Comparison of ENCODE assay signal across 13 cellular contexts in the genomic region with DNA sequence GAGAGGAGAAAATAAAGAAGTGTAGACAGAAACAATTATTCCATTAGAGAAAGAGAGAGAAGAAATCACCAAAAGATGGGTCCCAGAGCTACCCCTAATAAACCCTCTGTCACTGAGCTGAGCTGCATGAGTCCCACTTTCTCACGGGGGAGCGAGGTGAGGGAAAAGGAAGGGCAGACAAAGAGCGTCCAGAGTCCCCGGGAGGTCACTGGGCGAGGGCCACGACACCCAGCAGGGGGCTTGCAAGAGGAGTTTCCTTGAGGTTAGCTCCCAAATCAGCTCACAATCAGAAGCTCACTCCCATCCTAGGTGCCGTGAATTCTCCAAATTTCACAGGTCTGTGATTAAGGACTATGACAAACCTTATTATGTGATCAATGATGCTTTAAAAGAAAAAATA.
A peak's percentile ranks its signal among the peaks of the same experiment; 100 is the strongest.
DNase-seq lines count a peak whose midpoint lies in the region; ATAC-seq and TF ChIP-seq lines count a peak whose summit lies in the region.
"Had no signal": no experiment of that assay in that cellular context is flagged by ENCODE, and none has a peak within 500 bp of the region (broad histone marks: within the 10 kb centered on the region; RNA-seq: fewer than 3 reads in every experiment).

No MANE protein-coding gene starts in this region.

- no peak for ATAC-seq in gastroesophageal sphincter
- ATAC-seq in GM19397 (IDR thresholded peaks at IDR 0.05; ENCODE audit: unreplicated experiment), result no peak
- no peak for ATAC-seq in natural killer cell
- ATAC-seq in esophagus mucosa, result no peak

- peaks cover 0 to 2% of the 10 kb centered on the region in 2 donors for H3K27me3 Mint-ChIP-seq in natural killer cell (ENCODE audit: low read depth in 2 of 2)
- H3K27me3 Mint-ChIP-seq: IgD-negative memory B cell had no signal

- DNase-seq in Peyer's patch, result peak in 1 of 3 donors; percentile 40
- DNase-seq in natural killer cell, result no peak
- no peak for DNase-seq in Kasumi-1 (lab: John Stamatoyannopoulos, UW)
- DNase-seq: GOT3, kidney, NCI-H2029, trophoblast cell had no signal

- H3K4me1 Mint-ChIP-seq in natural killer cell, result peaks cover 31 to 37% of the 10 kb centered on the region in 2 donors

- H3K4me2 ChIP-seq in BLaER1 (peak overlapping the region; percentile 69), skeletal muscle satellite cell (ENCODE audit: low read length) (peak overlapping the region; percentile 80)

- H3K4me3 Mint-ChIP-seq in natural killer cell, result no peak overlapping the region

- no peaks in the 10 kb centered on the region for H3K36me3 Mint-ChIP-seq in natural killer cell

- H3K9ac ChIP-seq in BLaER1 (peak overlapping the region; percentile 45), skeletal muscle satellite cell (ENCODE audit: low read depth, low read length) (peak overlapping the region; percentile 83)

- H4K20me1 ChIP-seq in BLaER1, result peaks cover 18% of the 10 kb centered on the region

- H3K4me3 ChIP-seq in BLaER1 (no peak overlapping the region), Peyer's patch (no peak overlapping the region), gastroesophageal sphincter (no peak overlapping the region), skeletal muscle satellite cell (ENCODE audit: low read length) (no peak overlapping the region)

- 89% methylated on average over 6 of the region's 7 CpGs; no CpG with 5 or more reads in 1 of the 2 donors for WGBS in gastroesophageal sphincter (ENCODE audit: low coverage in 1 of 2), 2 donors

- no peak for TF ChIP-seq CTCF in Peyer's patch (IDR thresholded peaks at IDR 0.05)
- TF ChIP-seq CTCF in gastroesophageal sphincter (IDR thresholded peaks at IDR 0.05), result no peak
- TF ChIP-seq CTCF in natural killer cell (IDR thresholded peaks at IDR 0.05), result no peak

- intact Hi-C loops in natural killer cell (cut with micrococcal nuclease), result no loop called here

- H3K27ac Mint-ChIP-seq in natural killer cell, result no peak overlapping the region

- H3K27ac ChIP-seq in BLaER1, result peak overlapping the region; percentile 49; the same call in 1 of the 2 replicates
- H3K27ac ChIP-seq in Peyer's patch, result peak overlapping the region; percentile 53 to 85 (median 76)
- H3K27ac ChIP-seq in gastroesophageal sphincter, result peak overlapping the region; percentile 86 to 96 (median 90)

- no peak for TF ChIP-seq POLR2A in Peyer's patch (IDR thresholded peaks at IDR 0.05)
- TF ChIP-seq POLR2A in gastroesophageal sphincter (IDR thresholded peaks at IDR 0.05), result no peak

- H3K36me3 ChIP-seq in BLaER1 (peaks cover 10% of the 10 kb centered on the region), Peyer's patch (no peaks in the 10 kb centered on the region), gastroesophageal sphincter (no peaks in the 10 kb centered on the region), skeletal muscle satellite cell (ENCODE audit: insufficient read depth, low read length) (no peaks in the 10 kb centered on the region)

- H3K9me3 ChIP-seq in BLaER1, result peaks cover 2% of the 10 kb centered on the region; the same call in 1 of the 2 replicates
- no peaks in the 10 kb centered on the region for H3K9me3 ChIP-seq in Peyer's patch
- no peaks in the 10 kb centered on the region for H3K9me3 ChIP-seq in gastroesophageal sphincter
- H3K9me3 ChIP-seq in skeletal muscle satellite cell (replicated peaks; ENCODE audit: low read length), result no peaks in the 10 kb centered on the region

- TF ChIP-seq EP300 in gastroesophageal sphincter (IDR thresholded peaks at IDR 0.05), result no peak

- H3K27me3 ChIP-seq in BLaER1 (no peaks in the 10 kb centered on the region), Peyer's patch (no peaks in the 10 kb centered on the region), gastroesophageal sphincter (no peaks in the 10 kb centered on the region), skeletal muscle satellite cell (ENCODE audit: control insufficient read depth, insufficient read depth, low read length) (no peaks in the 10 kb centered on the region)

- H3K9me3 Mint-ChIP-seq in natural killer cell, result no peaks in the 10 kb centered on the region
- H3K9me3 Mint-ChIP-seq: IgD-negative memory B cell had no signal

- H3K4me1 ChIP-seq in BLaER1, result peaks cover 66% of the 10 kb centered on the region
- H3K4me1 ChIP-seq in Peyer's patch, result peaks cover 0 to 26% (median 11%) of the 10 kb centered on the region in 4 donors
- H3K4me1 ChIP-seq in gastroesophageal sphincter, result peaks cover 6 to 69% (median 30%) of the 10 kb centered on the region in 3 donors
- H3K4me1 ChIP-seq in skeletal muscle satellite cell (ENCODE audit: control insufficient read depth, insufficient read depth, low read length), result peaks cover 59% of the 10 kb centered on the region
